12 cellular contexts compared by ENCODE assay signal in the genomic region with DNA sequence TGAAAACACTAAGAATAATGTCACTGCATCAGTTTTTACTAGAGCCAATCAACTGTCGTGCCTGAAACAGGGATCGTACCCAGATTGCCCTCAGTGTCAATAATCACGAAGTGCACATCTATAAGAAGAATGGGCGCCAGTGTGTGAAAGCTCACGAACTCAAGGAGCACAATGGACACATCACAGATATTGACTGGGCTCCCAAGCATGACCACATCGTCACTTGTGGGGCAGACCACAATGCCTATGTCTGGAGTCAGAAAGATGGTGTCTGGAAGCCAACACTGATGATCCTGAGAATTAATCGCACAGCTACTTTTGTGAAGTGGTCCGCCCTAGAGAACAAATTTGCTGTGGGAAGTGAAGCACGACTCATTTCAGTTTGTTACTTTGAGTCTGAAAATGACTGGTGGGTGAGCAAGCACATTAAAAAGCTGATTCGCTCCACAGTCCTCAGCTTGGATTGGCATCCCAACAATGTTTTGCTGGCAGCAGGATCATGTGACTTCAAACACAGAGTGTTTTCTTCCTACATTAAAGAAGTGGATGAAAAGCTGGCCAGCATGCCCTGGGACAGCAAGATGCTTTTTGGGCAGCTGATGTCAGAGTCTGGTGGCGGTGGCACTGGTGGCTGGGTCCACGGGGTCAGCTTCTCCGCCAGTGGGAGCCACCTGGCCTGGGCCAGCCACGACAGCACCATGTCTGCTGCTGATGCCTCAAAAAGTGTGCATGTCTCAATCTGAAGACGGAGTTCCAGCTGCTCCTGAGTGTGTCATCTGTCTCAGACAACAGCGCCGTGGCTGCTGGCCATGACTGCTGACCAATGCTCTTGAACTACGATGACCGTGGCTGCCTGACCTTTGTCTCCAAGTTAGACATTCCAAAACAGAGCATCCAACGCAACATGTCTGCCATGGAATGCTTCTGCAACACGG. TPM values are rescaled to one million over a fixed set of nuclear protein-coding genes. Genes with fewer than 3 reads are reported as not detected.
DNase-seq lines count a peak whose midpoint lies in the region.
"Had no signal": no experiment of that assay in that cellular context is flagged by ENCODE, and none has a peak within 500 bp of the region (broad histone marks: within the 10 kb centered on the region; RNA-seq: fewer than 3 reads in every experiment).

No MANE protein-coding gene starts in this region.

- H3K27ac ChIP-seq in GM23248 = no peak overlapping the region
- H3K27ac ChIP-seq in angular gyrus (ENCODE audit: low read depth, low read length) = peak overlapping the region; percentile 96

- no peaks in the 10 kb centered on the region for H3K27me3 ChIP-seq in GM23248 (replicated peaks; ENCODE audit: insufficient read depth)

- WGBS in GM23248 (ENCODE audit: low coverage in 1 of 2, low lambda C conversion rate in 2 of 2, missing lambda C conversion rate in 2 of 2), 2 experiments = 85 to 91% methylated on average over 20 to 21 of the region's 21 CpGs

- H3F3A ChIP-seq in GM23248 (ENCODE audit: insufficient read depth) = no peaks in the 10 kb centered on the region

- in situ Hi-C loops in GM23248 (cut with MboI) = no loop called here

- H3K9ac ChIP-seq in GM23248 = no peak overlapping the region

- H2AFZ ChIP-seq in GM23248 = no peak overlapping the region

- no peaks in the 10 kb centered on the region for H3K4me1 ChIP-seq in GM23248 (ENCODE audit: insufficient read depth)

- no peak overlapping the region for H3K4me3 ChIP-seq in GM23248

- H3K36me3 ChIP-seq in GM23248 (ENCODE audit: low read depth) = no peaks in the 10 kb centered on the region

- peak; percentile 28 for DNase-seq in GM23248
- DNase-seq in hippocampal formation (lab: John Stamatoyannopoulos, UW) = peak; percentile 28 to 54
- DNase-seq in posterior cingulate gyrus = peak in 7 of 10 donors; percentile 27 to 86 (median 53)
- DNase-seq in hepatic stellate cell (ENCODE audit: low spot score) = no peak
- DNase-seq in germinal center (ENCODE audit: low spot score) = no peak
- DNase-seq in NCI-H146 (lab: John Stamatoyannopoulos, UW) = no peak
- no peak for DNase-seq in NCI-H345 (lab: John Stamatoyannopoulos, UW)
- DNase-seq: cortex of kidney; DMS79; retina; stimulated activated CD4-positive, alpha-beta T cell treated with anti-CD3 and anti-CD28 coated beads, Interleukin-4, amount 100 ng/mL, for 24 hours had no signal

- intact Hi-C loops in posterior cingulate gyrus (cut with DNase I) = no loop called here

- H3K79me2 ChIP-seq in GM23248 (ENCODE audit: insufficient read depth) = no peaks in the 10 kb centered on the region

- no peaks in the 10 kb centered on the region for H3K9me2 ChIP-seq in GM23248 (ENCODE audit: insufficient read depth)

- H3K9me3 ChIP-seq in GM23248 (ENCODE audit: low read depth) = no peaks in the 10 kb centered on the region

- H3K4me2 ChIP-seq in GM23248 (ENCODE audit: unreplicated experiment) = no peak overlapping the region

- no peaks in the 10 kb centered on the region for H4K20me1 ChIP-seq in GM23248 (ENCODE audit: insufficient read depth)

RNA-seq across cellular contexts. Expression of a gene that starts 32.2 kb away (rescaled TPM):
- total RNA-seq in GM23248 (2014; rRNA removed; shearing (Covaris generic)) = 51.9 and 59.3 TPM in 2 replicates
- polyA plus RNA-seq in GM23248 (2016; fragmentation: Nextera tagmentation; extraction: Ambion mirVana) = 53.6 and 55.7 TPM in 2 replicates

RNA-seq across cellular contexts. Expression of a gene that starts 32.3 kb away (rescaled TPM):
- 35.9 and 42.2 TPM in 2 replicates for total RNA-seq in GM23248 (2014; rRNA removed; shearing (Covaris generic))
- polyA plus RNA-seq in GM23248 (2016; fragmentation: Nextera tagmentation; extraction: Ambion mirVana) = 21.6 and 23.3 TPM in 2 replicates

Comparison
In these comparisons a context has a peak if more than half of its experiments do, and no peak if none do; other contexts are left out.
1. DNase-seq: peak in GM23248 (single experiment), hippocampal formation (2 of 2) and posterior cingulate gyrus (7 of 10); none in hepatic stellate cell (single experiment), germinal center (single experiment), NCI-H146 (single experiment) and NCI-H345 (single experiment).